Comparison of ENCODE assay signal across 21 cellular contexts in the genomic region with DNA sequence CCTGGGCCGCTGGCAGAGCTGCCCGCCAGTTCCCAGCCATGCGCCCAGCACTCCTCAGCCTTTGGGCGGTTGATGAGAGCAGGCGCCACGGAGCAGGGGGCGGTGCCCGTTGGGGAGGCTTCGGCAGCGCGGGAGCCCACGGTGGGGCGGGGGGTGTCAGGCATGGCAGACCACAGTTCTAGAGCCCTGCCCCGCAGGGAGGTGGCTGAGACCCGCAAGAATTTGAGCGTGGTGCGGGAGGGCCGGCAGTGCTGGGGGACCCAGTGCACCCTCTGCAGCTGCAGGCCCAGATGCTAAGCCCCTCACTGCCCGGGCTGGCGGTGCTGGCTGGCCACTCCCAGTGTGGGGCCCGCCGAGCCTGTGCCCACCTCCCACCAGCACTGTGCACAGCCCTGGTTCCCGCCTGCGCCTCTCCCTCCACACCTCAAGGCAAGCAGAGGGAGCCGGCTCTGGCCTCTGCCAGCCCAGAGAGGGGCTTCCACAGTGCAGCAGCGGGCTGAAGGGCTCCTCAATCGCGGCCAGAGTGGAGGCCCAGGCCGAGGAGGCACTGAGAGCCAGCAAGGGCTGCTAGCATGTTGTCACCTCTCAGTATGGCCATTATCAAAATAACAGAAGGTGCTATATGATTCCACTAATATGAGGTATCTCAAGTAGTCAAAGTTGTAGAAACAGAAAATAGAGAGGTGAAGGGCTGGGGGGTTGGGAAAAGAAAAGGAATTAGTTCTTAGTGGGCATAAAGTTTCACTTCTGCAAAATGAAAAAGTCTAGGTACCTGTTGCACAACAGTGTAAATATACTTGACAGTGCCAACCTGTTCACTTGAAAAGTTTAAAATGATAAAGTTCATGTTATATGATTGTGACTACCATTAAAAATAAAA.
"Had no signal": no experiment of that assay in that cellular context is flagged by ENCODE, and none has a peak within 500 bp of the region (broad histone marks: within the 10 kb centered on the region; RNA-seq: fewer than 3 reads in every experiment).

No MANE protein-coding gene starts in this region.

- H3K36me3 ChIP-seq: neutrophil, ovary, prostate gland, thyroid gland had no signal

- H3K27ac ChIP-seq: foreskin keratinocyte, neutrophil, ovary, prostate gland, thyroid gland had no signal

- DNase-seq: activated CD4-positive, alpha-beta T cell treated with anti-CD3 and anti-CD28 coated beads for 48 hours; activated CD8-positive, alpha-beta T cell treated with anti-CD3 and anti-CD28 coated beads, Interleukin-2, amount 10 ng/mL, durations not matched to agents 7 days and 5 days; activated gamma-delta T cell; activated naive CD4-positive, alpha-beta T cell treated with anti-CD3 and anti-CD28 coated beads, Interleukin-2, amount 50 U/mL, for 16 hours; anterior cingulate cortex; caudate nucleus; dermis blood vessel endothelial cell; effector CD8-positive, alpha-beta T cell; erythroblast; foreskin keratinocyte; kidney glomerular epithelial cell; left ventricle myocardium superior; mammary epithelial cell; natural killer cell; ovary; stimulated activated CD4-positive, alpha-beta T cell treated with anti-CD3 and anti-CD28 coated beads, Interleukin-4, amount 100 ng/mL, for 1 hour; stimulated activated naive CD4-positive, alpha-beta T cell treated with Interleukin-2 at 50 U/mL for 16 hours; substantia nigra; thyroid gland had no signal

- H3K4me1 ChIP-seq: foreskin keratinocyte, prostate gland, thyroid gland had no signal

- H3K9me3 ChIP-seq: neutrophil, ovary, prostate gland, thyroid gland had no signal

- H3K4me3 ChIP-seq: ovary, prostate gland, thyroid gland had no signal

- H3K27me3 ChIP-seq: foreskin keratinocyte, neutrophil, ovary, thyroid gland had no signal

- ATAC-seq: activated CD8-positive, alpha-beta T cell treated with anti-CD3 and anti-CD28 coated beads, Interleukin-2, amount 10 ng/mL, durations not matched to agents 7 days and 5 days; foreskin keratinocyte; left ventricle myocardium superior; natural killer cell had no signal
